8 cellular contexts compared by ENCODE assay signal in the genomic region with DNA sequence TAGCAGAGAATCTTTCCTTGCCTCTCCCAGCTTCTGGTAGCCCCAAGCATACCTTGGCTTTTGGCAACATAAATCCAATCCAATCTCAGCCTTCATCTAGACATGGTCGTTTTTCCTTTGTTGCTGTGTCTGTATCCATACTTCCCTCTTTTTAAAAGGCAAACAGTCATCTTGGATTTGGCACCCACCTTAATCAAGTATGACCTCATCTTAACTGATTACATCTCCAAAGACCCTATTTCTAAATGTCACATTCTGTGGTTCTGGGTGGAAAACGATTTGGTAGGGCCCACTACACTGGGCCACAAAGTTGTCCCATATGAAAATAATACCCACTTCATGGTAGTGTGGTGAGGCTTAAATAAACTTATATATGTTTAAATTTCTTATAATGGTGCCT. TPM values are rescaled to one million over a fixed set of nuclear protein-coding genes. Genes with fewer than 3 reads are reported as not detected.
DNase-seq lines count a peak whose midpoint lies in the region; ATAC-seq and TF ChIP-seq lines count a peak whose summit lies in the region.
"Had no signal": no experiment of that assay in that cellular context is flagged by ENCODE, and none has a peak within 500 bp of the region (broad histone marks: within the 10 kb centered on the region; RNA-seq: fewer than 3 reads in every experiment).

No MANE protein-coding gene starts in this region.

- peaks cover 10% of the 10 kb centered on the region for H3K36me3 ChIP-seq in HAP-1 (replicated peaks)
- H3K36me3 ChIP-seq in SK-N-MC (ENCODE audit: insufficient read depth, low read length) = peaks cover 27% of the 10 kb centered on the region

- peaks cover 10% of the 10 kb centered on the region for H3K4me1 Mint-ChIP-seq in glutamatergic neuron (ENCODE audit: low read depth, unreplicated experiment)

- no peaks in the 10 kb centered on the region for H3K36me3 Mint-ChIP-seq in glutamatergic neuron (ENCODE audit: unreplicated experiment)

- no peaks in the 10 kb centered on the region for H3K9me3 ChIP-seq in HAP-1
- no peaks in the 10 kb centered on the region for H3K9me3 ChIP-seq in SK-N-MC (ENCODE audit: low read depth, low read length)

- in situ Hi-C loops in HAP-1 (cut with MboI; ENCODE audit: low sequenced_read_pairs) = no loop called here

- DNase-seq in HAP-1 (ENCODE audit: low spot score in 2 of 2) (no peak), SK-N-MC (ENCODE audit: low read depth, low spot score) (no peak), glutamatergic neuron (no peak), NCI-H1092 (lab: John Stamatoyannopoulos, UW) (no peak)

- H3K27me3 Mint-ChIP-seq in glutamatergic neuron (ENCODE audit: unreplicated experiment) = no peaks in the 10 kb centered on the region

- H3K4me1 ChIP-seq in HAP-1 = peaks cover 18% of the 10 kb centered on the region

- no peaks in the 10 kb centered on the region for H3K9me3 Mint-ChIP-seq in glutamatergic neuron (ENCODE audit: unreplicated experiment)

- H3K27ac Mint-ChIP-seq in glutamatergic neuron (ENCODE audit: unreplicated experiment) = peak overlapping the region; percentile 89

- ATAC-seq in HG03460 (IDR thresholded peaks at IDR 0.05; ENCODE audit: unreplicated experiment) (no peak), HG02840 (IDR thresholded peaks at IDR 0.05; ENCODE audit: low FRiP score, unreplicated experiment) (no peak)

- TF ChIP-seq CTCF in glutamatergic neuron (IDR thresholded peaks at IDR 0.05; ENCODE audit: partially characterized antibody, unreplicated experiment) = no peak

- peak overlapping the region; percentile 96 for H3K9ac ChIP-seq in SK-N-MC (ENCODE audit: insufficient read length)

- H3K27ac ChIP-seq in SK-N-MC (peak overlapping the region; percentile 73; the same call in 1 of the 2 replicates), skin epidermis (peak overlapping the region in 19 of 21 experiments; percentile 85 to 98 (median 95))

- H3K4me3 Mint-ChIP-seq in glutamatergic neuron (ENCODE audit: unreplicated experiment) = peak overlapping the region; percentile 97

- no peaks in the 10 kb centered on the region for H3K27me3 ChIP-seq in HAP-1 (ENCODE audit: low read depth)

- peak overlapping the region; percentile 90 for H3K4me3 ChIP-seq in HAP-1
- peak overlapping the region; percentile 98 for H3K4me3 ChIP-seq in SK-N-MC
- peak overlapping the region; percentile 58 to 93 (median 79) for H3K4me3 ChIP-seq in skin epidermis

RNA-seq across cellular contexts. Expression of a gene that starts 0.9 kb away (rescaled TPM):
- total RNA-seq in glutamatergic neuron (ENCODE audit: unreplicated experiment) = 17.0 TPM

RNA-seq across cellular contexts. Expression of a gene that starts 15.9 kb away (rescaled TPM):
- 61.9 TPM for total RNA-seq in glutamatergic neuron (ENCODE audit: unreplicated experiment)

RNA-seq across cellular contexts. Expression of a gene that starts 19.7 kb away (rescaled TPM):
- not detected for total RNA-seq in glutamatergic neuron (ENCODE audit: unreplicated experiment)
- total RNA-seq: LHCN-M2 had no signal

RNA-seq across cellular contexts. Expression of a gene that starts 51.2 kb away (rescaled TPM):
- not detected for total RNA-seq in glutamatergic neuron (ENCODE audit: unreplicated experiment)
- total RNA-seq: LHCN-M2 had no signal

RNA-seq across cellular contexts. Expression of a gene that starts 57.8 kb away (rescaled TPM):
- total RNA-seq in glutamatergic neuron (ENCODE audit: unreplicated experiment) = not detected
- total RNA-seq: LHCN-M2 had no signal
